23 cellular contexts compared by ENCODE assay signal in the genomic region with DNA sequence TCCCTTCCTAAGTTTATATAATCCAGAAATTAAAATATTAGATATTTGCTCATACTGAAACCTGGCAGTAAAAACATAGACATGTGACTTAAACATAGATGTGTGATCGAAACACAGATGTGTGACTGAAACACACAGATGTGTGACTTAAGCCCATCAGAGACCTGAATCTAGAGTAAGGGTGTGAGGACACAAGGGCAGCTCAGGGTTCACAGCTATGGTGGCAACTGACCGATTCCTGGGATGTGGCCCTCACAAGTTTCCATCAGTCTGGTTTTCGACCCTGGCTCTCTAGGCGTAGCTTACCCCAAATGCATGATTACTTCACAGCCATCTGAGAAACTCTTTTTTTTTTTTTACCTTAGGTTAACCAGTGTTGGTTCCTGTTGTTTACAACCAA.
DNase-seq lines count a peak whose midpoint lies in the region; ATAC-seq and TF ChIP-seq lines count a peak whose summit lies in the region.
"Had no signal": no experiment of that assay in that cellular context is flagged by ENCODE, and none has a peak within 500 bp of the region (broad histone marks: within the 10 kb centered on the region; RNA-seq: fewer than 3 reads in every experiment).

No MANE protein-coding gene starts in this region.

- POLR2A ChIA-PET in activated CD4-positive, alpha-beta memory T cell treated with anti-CD3 and anti-CD28 coated beads, Interleukin-2, amount 10 ng/mL, durations not matched to agents 7 days and 5 days (lab: Charles Lee) = interaction anchor here (1.5 to 2.8 kb wide), 2 partner anchors 14 to 37 kb away, joined by 3 to 10 read pairs; no protein-coding TSS in a partner anchor
- POLR2A ChIA-PET in activated CD4-positive, alpha-beta memory T cell treated with anti-CD3 and anti-CD28 coated beads for 36 hours (lab: Charles Lee) = no interaction called here
- POLR2A ChIA-PET in activated CD8-positive, alpha-beta T cell treated with anti-CD3 and anti-CD28 coated beads for 36 hours (lab: Charles Lee) = interaction anchor here (0.6 kb wide), 1 partner anchor 694 kb away, joined by 3 read pairs; no protein-coding TSS in a partner anchor

- DNase-seq in activated CD4-positive, alpha-beta memory T cell treated with anti-CD3 and anti-CD28 coated beads, Interleukin-2, amount 10 ng/mL, durations not matched to agents 7 days and 5 days = no peak
- DNase-seq in activated CD4-positive, alpha-beta memory T cell treated with anti-CD3 and anti-CD28 coated beads for 36 hours = no peak
- DNase-seq in activated CD8-positive, alpha-beta T cell treated with anti-CD3 and anti-CD28 coated beads for 36 hours = no peak
- DNase-seq in natural killer cell = peak; percentile 30
- no peak for DNase-seq in NOMO-1 (lab: John Stamatoyannopoulos, UW; ENCODE audit: unreplicated experiment in 2 of 2)
- no peak for DNase-seq in AG20443 (ENCODE audit: low spot score)
- DNase-seq: activated CD4-positive, alpha-beta T cell treated with anti-CD3 and anti-CD28 coated beads for 1 hour; activated T-cell treated with anti-CD3 and anti-CD28 coated beads for 4 hours; body of pancreas; C1 segment of cervical spinal cord; DMS153; effector memory CD4-positive, alpha-beta T cell; H7; kidney glomerular epithelial cell; NCI-H1105 treated with DMSO at 0.1 percent for 48 hours; NCI-H2107; NCI-H510A; RPMI8226; SK-N-SH; substantia nigra had no signal

- peaks cover 51% of the 10 kb centered on the region for H3K4me1 Mint-ChIP-seq in activated CD4-positive, alpha-beta memory T cell treated with anti-CD3 and anti-CD28 coated beads, Interleukin-2, amount 10 ng/mL, durations not matched to agents 7 days and 5 days
- peaks cover 54% of the 10 kb centered on the region for H3K4me1 Mint-ChIP-seq in activated CD4-positive, alpha-beta memory T cell treated with anti-CD3 and anti-CD28 coated beads for 36 hours (ENCODE audit: low read depth)
- peaks cover 51% of the 10 kb centered on the region for H3K4me1 Mint-ChIP-seq in activated CD8-positive, alpha-beta T cell treated with anti-CD3 and anti-CD28 coated beads for 36 hours (ENCODE audit: low read depth)
- peaks cover 61 to 75% of the 10 kb centered on the region in 2 donors for H3K4me1 Mint-ChIP-seq in natural killer cell

- no peak overlapping the region for H3K4me3 Mint-ChIP-seq in activated CD4-positive, alpha-beta memory T cell treated with anti-CD3 and anti-CD28 coated beads, Interleukin-2, amount 10 ng/mL, durations not matched to agents 7 days and 5 days
- H3K4me3 Mint-ChIP-seq in activated CD4-positive, alpha-beta memory T cell treated with anti-CD3 and anti-CD28 coated beads for 36 hours = no peak overlapping the region
- no peak overlapping the region for H3K4me3 Mint-ChIP-seq in activated CD8-positive, alpha-beta T cell treated with anti-CD3 and anti-CD28 coated beads for 36 hours
- peak overlapping the region; percentile 83 for H3K4me3 Mint-ChIP-seq in natural killer cell

- intact Hi-C loops in activated CD4-positive, alpha-beta memory T cell treated with anti-CD3 and anti-CD28 coated beads for 36 hours (cut with micrococcal nuclease) = loop anchor here (5.0 to 10.0 kb wide), 2 partner anchors 128 to 645 kb away; no protein-coding TSS in a partner anchor
- intact Hi-C loops in activated CD8-positive, alpha-beta T cell treated with anti-CD3 and anti-CD28 coated beads for 36 hours (cut with micrococcal nuclease) = no loop called here
- intact Hi-C loops in natural killer cell (cut with micrococcal nuclease) = loop anchor here (5.0 kb wide), 2 partner anchors 37 to 352 kb away; no protein-coding TSS in a partner anchor

- H3K36me3 Mint-ChIP-seq in activated CD4-positive, alpha-beta memory T cell treated with anti-CD3 and anti-CD28 coated beads, Interleukin-2, amount 10 ng/mL, durations not matched to agents 7 days and 5 days (ENCODE audit: low read depth) = peaks cover 18% of the 10 kb centered on the region
- peaks cover 9% of the 10 kb centered on the region for H3K36me3 Mint-ChIP-seq in activated CD4-positive, alpha-beta memory T cell treated with anti-CD3 and anti-CD28 coated beads for 36 hours
- H3K36me3 Mint-ChIP-seq in activated CD8-positive, alpha-beta T cell treated with anti-CD3 and anti-CD28 coated beads for 36 hours (ENCODE audit: low read depth) = peaks cover 13% of the 10 kb centered on the region
- no peaks in the 10 kb centered on the region for H3K36me3 Mint-ChIP-seq in natural killer cell

- H3K9me3 Mint-ChIP-seq in activated CD4-positive, alpha-beta memory T cell treated with anti-CD3 and anti-CD28 coated beads, Interleukin-2, amount 10 ng/mL, durations not matched to agents 7 days and 5 days = peaks cover 11% of the 10 kb centered on the region
- H3K9me3 Mint-ChIP-seq in activated CD4-positive, alpha-beta memory T cell treated with anti-CD3 and anti-CD28 coated beads for 36 hours = peaks cover 20% of the 10 kb centered on the region
- H3K9me3 Mint-ChIP-seq in activated CD8-positive, alpha-beta T cell treated with anti-CD3 and anti-CD28 coated beads for 36 hours = peaks cover 17% of the 10 kb centered on the region
- peaks cover 2 to 8% of the 10 kb centered on the region in 2 donors for H3K9me3 Mint-ChIP-seq in natural killer cell

- TF ChIP-seq CTCF in activated CD8-positive, alpha-beta T cell treated with anti-CD3 and anti-CD28 coated beads for 36 hours (IDR thresholded peaks at IDR 0.05) = no peak
- TF ChIP-seq CTCF in natural killer cell (IDR thresholded peaks at IDR 0.05) = no peak

- H3K27ac Mint-ChIP-seq in activated CD4-positive, alpha-beta memory T cell treated with anti-CD3 and anti-CD28 coated beads, Interleukin-2, amount 10 ng/mL, durations not matched to agents 7 days and 5 days = peak overlapping the region; percentile 48
- H3K27ac Mint-ChIP-seq in activated CD4-positive, alpha-beta memory T cell treated with anti-CD3 and anti-CD28 coated beads for 36 hours = no peak overlapping the region
- peak overlapping the region; percentile 73 for H3K27ac Mint-ChIP-seq in activated CD8-positive, alpha-beta T cell treated with anti-CD3 and anti-CD28 coated beads for 36 hours
- H3K27ac Mint-ChIP-seq in natural killer cell = peak overlapping the region; percentile 64 to 92

- CTCF ChIA-PET in activated CD4-positive, alpha-beta memory T cell treated with anti-CD3 and anti-CD28 coated beads, Interleukin-2, amount 10 ng/mL, durations not matched to agents 7 days and 5 days (lab: Charles Lee) = interaction anchor here (1.0 kb wide), 1 partner anchor 71 kb away, joined by 3 read pairs; no protein-coding TSS in a partner anchor
- CTCF ChIA-PET in activated CD4-positive, alpha-beta memory T cell treated with anti-CD3 and anti-CD28 coated beads for 36 hours (lab: Charles Lee) = no interaction called here
- CTCF ChIA-PET in activated CD8-positive, alpha-beta T cell treated with anti-CD3 and anti-CD28 coated beads for 36 hours (lab: Charles Lee) = no interaction called here

- H3K27me3 Mint-ChIP-seq in activated CD4-positive, alpha-beta memory T cell treated with anti-CD3 and anti-CD28 coated beads, Interleukin-2, amount 10 ng/mL, durations not matched to agents 7 days and 5 days = peaks cover 4% of the 10 kb centered on the region
- H3K27me3 Mint-ChIP-seq in activated CD4-positive, alpha-beta memory T cell treated with anti-CD3 and anti-CD28 coated beads for 36 hours = no peaks in the 10 kb centered on the region
- H3K27me3 Mint-ChIP-seq in activated CD8-positive, alpha-beta T cell treated with anti-CD3 and anti-CD28 coated beads for 36 hours = no peaks in the 10 kb centered on the region
- no peaks in the 10 kb centered on the region for H3K27me3 Mint-ChIP-seq in natural killer cell (ENCODE audit: low read depth in 2 of 2)

- ATAC-seq in GM19351 (IDR thresholded peaks at IDR 0.05; ENCODE audit: unreplicated experiment) (peak; percentile 60), natural killer cell (peak; percentile 67 to 87 (median 83)), GM21619 (IDR thresholded peaks at IDR 0.05; ENCODE audit: unreplicated experiment) (no peak)
- no peak for ATAC-seq in activated CD8-positive, alpha-beta T cell treated with anti-CD3 and anti-CD28 coated beads for 36 hours
- ATAC-seq: A549, body of pancreas had no signal

Comparison
In these comparisons a context has a peak if more than half of its experiments do, and no peak if none do; other contexts are left out.
1. ATAC-seq: peak in GM19351 (single experiment) and natural killer cell (3 of 3); none in activated CD8-positive, alpha-beta T cell treated with anti-CD3 and anti-CD28 coated beads for 36 hours (single experiment) and GM21619 (single experiment).